8 cellular contexts compared by ENCODE assay signal in the genomic region with DNA sequence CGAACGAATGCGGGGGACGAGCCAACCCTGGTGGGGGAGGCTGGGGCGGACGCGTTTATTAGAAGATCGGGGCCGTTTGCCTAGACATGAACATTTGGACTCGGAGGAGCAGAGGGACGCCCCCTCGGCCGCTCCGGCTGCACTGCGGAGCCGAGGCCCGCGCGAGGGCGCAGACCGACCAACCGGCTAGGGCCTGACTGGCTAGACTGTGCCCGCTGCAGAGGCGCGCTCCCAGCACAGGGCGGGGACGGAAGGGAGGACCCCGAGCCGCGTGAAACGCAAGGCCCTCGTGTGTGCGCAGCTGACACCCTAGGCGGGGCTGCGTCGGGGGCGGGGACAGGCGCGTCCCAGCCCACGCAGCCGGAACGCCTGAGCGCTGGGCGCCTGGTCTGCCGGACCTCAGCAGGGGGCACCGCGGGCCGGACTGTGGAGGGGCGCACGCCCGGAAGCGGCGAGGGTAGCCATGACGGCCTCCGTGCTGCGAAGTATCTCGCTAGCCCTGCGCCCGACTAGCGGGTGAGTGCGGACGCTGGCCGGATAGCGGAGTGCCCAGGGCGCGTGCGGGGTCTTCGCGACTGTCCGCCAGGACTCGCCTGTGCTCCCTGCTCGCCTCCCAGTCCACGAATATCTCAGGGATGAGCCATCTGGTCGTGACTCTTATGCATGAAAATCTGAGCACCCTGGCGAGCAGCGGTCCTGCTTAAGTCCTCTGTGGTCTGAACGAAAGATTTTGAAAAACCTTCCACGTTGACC. TPM values are rescaled to one million over a fixed set of nuclear protein-coding genes. Genes with fewer than 3 reads are reported as not detected.
A peak's percentile ranks its signal among the peaks of the same experiment; 100 is the strongest.
DNase-seq lines count a peak whose midpoint lies in the region; ATAC-seq and TF ChIP-seq lines count a peak whose summit lies in the region.

TSS of gene MRPL40 (plus strand) at position 454 of the 753 bp plus-strand sequence. CDS start at position 464, 10 bp downstream.

- whole genome bisulfite sequencing in upper lobe of left lung, 2 donors = 0% methylated on average over 5 to 42 of the region's 78 CpGs

- peak; percentile 66 to 90 (median 85) for TF ChIP-seq POLR2A in upper lobe of left lung (IDR thresholded peaks at IDR 0.05)

- DNase-seq in NCI-H128 (lab: John Stamatoyannopoulos, UW; ENCODE audit: unreplicated experiment) = peak; percentile 52
- DNase-seq in T follicular helper cell (ENCODE audit: low read depth) = peak; percentile 66
- peak; percentile 97 for DNase-seq in adipocyte (ENCODE audit: low read depth)
- DNase-seq in cardiac septum (ENCODE audit: low spot score) = peak; percentile 97
- DNase-seq in posterior vena cava (ENCODE audit: low spot score) = peak; percentile 98
- DNase-seq in upper lobe of left lung = peak; percentile 95 to 98

- intact Hi-C loops in cardiac septum (cut with DNase I) (loop anchor here (2.0 to 10.0 kb wide), 4 partner anchors 15 to 307 kb away; partner anchors contain the start of genes C22orf39, CDC45, CLTCL1 and DGCR2), posterior vena cava (cut with DNase I) (no loop called here)

- TF ChIP-seq CTCF in GM12875 (IDR thresholded peaks at IDR 0.05; ENCODE audit: borderline replicate concordance, insufficient read depth, low read depth, low read length) (no peak), upper lobe of left lung (IDR thresholded peaks at IDR 0.05) (peak in 3 of 6 experiments; percentile 28 to 43 (median 39))

- H3K4me1 ChIP-seq in adipocyte (ENCODE audit: control insufficient read depth, insufficient read depth, low read length) = peaks cover 28% of the 10 kb centered on the region
- peaks cover 28 to 32% (median 29%) of the 10 kb centered on the region in 4 donors for H3K4me1 ChIP-seq in upper lobe of left lung

- H3K36me3 ChIP-seq in adipocyte (ENCODE audit: control insufficient read depth, insufficient read depth, low read length, severe bottlenecking) = peaks cover 26% of the 10 kb centered on the region
- peaks cover 4 to 29% (median 15%) of the 10 kb centered on the region in 4 donors for H3K36me3 ChIP-seq in upper lobe of left lung

- H3K4me3 ChIP-seq in GM12875 (ENCODE audit: low read depth, low read length) (peak within 1 kb of the TSS; percentile 92), adipocyte (ENCODE audit: low read length) (peak within 1 kb of the TSS; percentile 94), upper lobe of left lung (peak within 1 kb of the TSS; percentile 83 to 95 (median 92))

- no peaks in the 10 kb centered on the region for H3K9me3 ChIP-seq in adipocyte (ENCODE audit: control insufficient read depth, low read length)
- H3K9me3 ChIP-seq in upper lobe of left lung = no peaks in the 10 kb centered on the region

- peak within 1 kb of the TSS; percentile 94 to 96 (median 96) for H3K27ac ChIP-seq in upper lobe of left lung

- ATAC-seq in HG02678 (IDR thresholded peaks at IDR 0.05; ENCODE audit: unreplicated experiment) = peak; percentile 76
- ATAC-seq in upper lobe of left lung (ENCODE audit: low FRiP score in 2 of 2) = peak; percentile 98

- H3K27me3 ChIP-seq in adipocyte (replicated peaks; ENCODE audit: control insufficient read depth, insufficient read depth, low read length) (no peaks in the 10 kb centered on the region), upper lobe of left lung (no peaks in the 10 kb centered on the region)

- peak within 1 kb of the TSS; percentile 93 for H3K9ac ChIP-seq in adipocyte (ENCODE audit: low read length)

- peak in 1 of 4 donors; percentile 60 for TF ChIP-seq EP300 in upper lobe of left lung (IDR thresholded peaks at IDR 0.05)

RNA-seq across cellular contexts. Expression of gene MRPL40, which starts in this region (rescaled TPM):
- 44.1 TPM for total RNA-seq in cardiac septum
- total RNA-seq in posterior vena cava = 10 to 100 TPM; 18.1 to 22.5 TPM
- total RNA-seq in upper lobe of left lung = 10 to 100 TPM; 18.9 to 27.3 (median 22.9) TPM

Comparison
In these comparisons a context has a peak if more than half of its experiments do, and no peak if none do; other contexts are left out.
1. Peak in every context shown above with its lines: DNase-seq, ATAC-seq, H3K4me3 ChIP-seq and H3K27ac ChIP-seq.